ENCODE assay signal across 19 cellular contexts in the genomic region with DNA sequence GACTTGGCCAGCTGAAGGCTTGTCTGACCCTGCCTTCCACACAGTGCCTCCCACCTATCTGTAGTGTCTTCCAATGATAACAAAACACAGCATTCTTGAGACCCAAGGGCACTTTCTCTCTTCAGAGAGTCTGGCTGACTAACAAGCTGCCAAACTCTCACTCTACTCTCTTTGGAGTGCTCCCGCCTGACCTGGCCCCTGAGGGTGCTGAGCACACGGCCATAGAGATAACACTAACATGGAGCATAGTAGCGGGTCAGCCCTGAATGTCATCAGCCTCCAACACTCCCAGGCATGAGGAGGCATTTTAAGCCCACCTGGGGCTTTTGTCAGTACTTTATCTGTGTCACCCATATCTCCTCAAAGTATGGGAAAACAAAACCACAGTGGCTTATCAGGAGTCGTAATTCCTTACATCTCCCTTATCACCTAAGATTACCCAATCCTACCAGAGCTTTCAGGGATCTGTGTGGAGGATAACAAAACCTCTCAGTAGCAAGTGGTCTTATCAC.
"Had no signal": no experiment of that assay in that cellular context is flagged by ENCODE, and none has a peak within 500 bp of the region (broad histone marks: within the 10 kb centered on the region; RNA-seq: fewer than 3 reads in every experiment).

No MANE protein-coding gene starts in this region.

- ATAC-seq: activated T-helper 17 cell treated with anti-CD3 and anti-CD28 coated beads, Interleukin-2, amount 50 U/mL, for 72 hours; effector memory CD8-positive, alpha-beta T cell; gastroesophageal sphincter; left lung; natural killer cell; stimulated activated naive B cell treated with anti-CD40 and anti-IgM and Interleukin-4, amounts not matched to agents 10 μg/mL and 1 μg/mL and 100 μg/mL, for 72 hours had no signal

- H3K4me3 ChIP-seq: breast epithelium, gastroesophageal sphincter, left lung, right atrium auricular region, skin epidermis, tibial artery had no signal

- H3K4me1 ChIP-seq: breast epithelium, gastroesophageal sphincter, left lung, right atrium auricular region, tibial artery had no signal

- FAIRE-seq: kidney had no signal

- DNase-seq: activated CD4-positive, alpha-beta T cell treated with anti-CD3 and anti-CD28 coated beads, Interleukin-2, amount 50 U/mL, for 48 hours; activated naive CD4-positive, alpha-beta T cell treated with Interleukin-2 at 50 U/mL for 16 hours; aorta; effector memory CD8-positive, alpha-beta T cell; kidney; left lung; natural killer cell; nucleus accumbens; stimulated activated CD4-positive, alpha-beta T cell treated with anti-CD3 and anti-CD28 coated beads, Interleukin-15, amount 100 ng/mL, for 24 hours; stimulated activated CD4-positive, alpha-beta T cell treated with anti-CD3 and anti-CD28 coated beads, Interleukin-4, amount 100 ng/mL, for 1 hour; stimulated activated naive B cell treated with anti-CD40 and anti-IgM and Interleukin-4, amounts not matched to agents 10 μg/mL and 1 μg/mL and 100 μg/mL, for 72 hours; tibial artery had no signal

- H3K36me3 ChIP-seq: breast epithelium, gastroesophageal sphincter, left lung, right atrium auricular region, tibial artery had no signal

- H3K9me3 ChIP-seq: breast epithelium, gastroesophageal sphincter, left lung, right atrium auricular region, tibial artery had no signal

- H3K27ac ChIP-seq: breast epithelium, epithelial cell of prostate, gastroesophageal sphincter, left lung, right atrium auricular region, skin epidermis, tibial artery, VCaP had no signal
